Comparison of ENCODE assay signal across 1 cellular context in the genomic region with DNA sequence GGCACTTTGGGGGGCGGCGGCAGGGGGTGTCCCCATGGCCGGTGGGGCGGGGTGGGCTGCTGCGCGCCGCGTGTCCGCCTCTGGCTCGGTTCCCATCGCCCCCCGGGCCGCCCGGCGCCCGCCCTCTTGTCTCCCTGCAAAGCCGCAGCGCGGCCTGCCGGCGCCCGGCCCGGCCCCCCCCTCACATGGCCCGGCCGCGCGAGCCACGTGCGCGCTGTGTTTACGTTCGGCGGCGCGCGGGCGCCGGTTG.
TF ChIP-seq lines count a peak whose summit lies in the region.

No MANE protein-coding gene starts in this region.

TF ChIP-seq in HEK293, 187 proteins besides CTCF, POLR2A, EP300 and RAD21 (continued from another document):
- no peak for TF ChIP-seq ZNF621 (tag by site-specific recombination; IDR thresholded peaks at IDR 0.05)
- no peak for TF ChIP-seq ZNF140 (tag by site-specific recombination; IDR thresholded peaks at IDR 0.05)
- TF ChIP-seq SCRT1 (tag by site-specific recombination; IDR thresholded peaks at IDR 0.05; ENCODE audit: borderline replicate concordance), result no peak
- no peak for TF ChIP-seq ZNF658 (tag by site-specific recombination; IDR thresholded peaks at IDR 0.05)
